In genomic region chr4:146638801-146639351, GRCh38 we compare ENCODE assay signal across 8 cellular contexts.
A peak's percentile ranks its signal among the peaks of the same experiment; 100 is the strongest.
DNase-seq lines count a peak whose midpoint lies in the region; ATAC-seq lines count a peak whose summit lies in the region.

A gene with protein sequence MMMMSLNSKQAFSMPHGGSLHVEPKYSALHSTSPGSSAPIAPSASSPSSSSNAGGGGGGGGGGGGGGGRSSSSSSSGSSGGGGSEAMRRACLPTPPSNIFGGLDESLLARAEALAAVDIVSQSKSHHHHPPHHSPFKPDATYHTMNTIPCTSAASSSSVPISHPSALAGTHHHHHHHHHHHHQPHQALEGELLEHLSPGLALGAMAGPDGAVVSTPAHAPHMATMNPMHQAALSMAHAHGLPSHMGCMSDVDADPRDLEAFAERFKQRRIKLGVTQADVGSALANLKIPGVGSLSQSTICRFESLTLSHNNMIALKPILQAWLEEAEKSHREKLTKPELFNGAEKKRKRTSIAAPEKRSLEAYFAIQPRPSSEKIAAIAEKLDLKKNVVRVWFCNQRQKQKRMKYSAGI (plus strand): TSS chr4:146638893. CDS start chr4:146639141, 248 bp downstream.

- peak within 1 kb of the TSS; percentile 63 for H3K4me3 Mint-ChIP-seq in activated naive CD8-positive, alpha-beta T cell

- H3K27ac Mint-ChIP-seq in activated naive CD8-positive, alpha-beta T cell: no peak within 1 kb of the TSS

- DNase-seq in stimulated activated CD4-positive, alpha-beta T cell treated with anti-CD3 and anti-CD28 coated beads, Interleukin-1b, Interleukin-23, amount 100 ng/mL, for 48 hours: peak; percentile 14
- DNase-seq in stimulated activated CD4-positive, alpha-beta T cell treated with anti-CD3 and anti-CD28 coated beads, Interleukin-2, amount 100 ng/mL, for 48 hours: no peak
- DNase-seq in left kidney (ENCODE audit: low read depth, low spot score) (peak; percentile 63), kidney tubule cell (ENCODE audit: low spot score) (no peak), NOMO-1 treated with dmso at 0.1 percent for 144 hours (lab: John Stamatoyannopoulos, UW; ENCODE audit: unreplicated experiment) (no peak), cerebellar cortex (ENCODE audit: low spot score) (no peak)

- H3K9me3 Mint-ChIP-seq in activated naive CD8-positive, alpha-beta T cell (ENCODE audit: low read depth): peaks cover 9% of the 10 kb centered on the region

- ATAC-seq in GM21423 (IDR thresholded peaks at IDR 0.05; ENCODE audit: unreplicated experiment): no peak

- H3K27me3 Mint-ChIP-seq in activated naive CD8-positive, alpha-beta T cell: peaks cover 59% of the 10 kb centered on the region

- peaks cover 23% of the 10 kb centered on the region for H3K4me1 Mint-ChIP-seq in activated naive CD8-positive, alpha-beta T cell (ENCODE audit: low read depth)

- no peaks in the 10 kb centered on the region for H3K36me3 Mint-ChIP-seq in activated naive CD8-positive, alpha-beta T cell

Comparison
In these comparisons a context has a peak if more than half of its experiments do, and no peak if none do; other contexts are left out.
1. DNase-seq: peak in stimulated activated CD4-positive, alpha-beta T cell treated with anti-CD3 and anti-CD28 coated beads, Interleukin-1b, Interleukin-23, amount 100 ng/mL, for 48 hours (single experiment) and left kidney (single experiment); none in stimulated activated CD4-positive, alpha-beta T cell treated with anti-CD3 and anti-CD28 coated beads, Interleukin-2, amount 100 ng/mL, for 48 hours (0 of 2), kidney tubule cell (single experiment), NOMO-1 treated with dmso at 0.1 percent for 144 hours (single experiment) and cerebellar cortex (single experiment).